Comparison of ENCODE assay signal across 8 cellular contexts in the genomic region with DNA sequence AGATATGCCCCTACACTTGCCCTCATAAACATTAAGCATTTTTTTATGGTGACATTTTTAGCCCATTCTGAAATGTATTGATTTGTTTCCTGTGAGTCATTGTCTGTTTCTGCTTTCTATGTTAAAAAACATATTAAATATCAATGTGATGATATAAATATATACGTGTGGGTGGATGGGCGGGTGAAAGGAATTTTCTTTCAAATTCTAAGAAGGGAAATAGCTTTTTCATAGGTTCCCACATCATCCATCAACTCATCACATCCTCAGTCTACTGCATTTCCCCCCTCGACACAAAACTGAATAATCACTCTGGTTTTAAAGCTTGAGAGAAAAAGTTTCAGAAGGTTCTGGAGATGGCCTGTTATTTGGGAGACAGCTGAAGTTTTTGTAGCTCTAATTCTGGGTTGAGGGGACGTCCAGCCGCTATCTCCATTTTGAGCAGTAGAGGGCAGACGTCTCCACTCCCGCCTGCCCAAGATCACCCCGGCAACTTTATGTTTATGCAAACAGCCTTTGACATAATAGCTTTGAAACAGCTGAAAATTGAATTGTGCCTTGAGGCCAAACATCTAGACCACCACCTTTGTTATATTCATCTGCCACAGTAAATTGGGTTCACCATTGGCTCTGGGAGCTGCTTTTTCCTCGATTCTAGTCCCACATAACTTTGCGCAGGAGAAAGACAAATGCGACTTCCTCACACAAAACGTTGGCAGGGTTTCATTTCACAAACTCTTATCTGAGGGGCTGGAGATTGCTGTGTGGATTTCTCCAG.
DNase-seq lines count a peak whose midpoint lies in the region; ATAC-seq and TF ChIP-seq lines count a peak whose summit lies in the region.

No MANE protein-coding gene starts in this region.

- no peaks in the 10 kb centered on the region for H3K27me3 ChIP-seq in GM23248 (replicated peaks; ENCODE audit: insufficient read depth)
- H3K27me3 ChIP-seq in spleen (replicated peaks in 1 of 7): no peaks in the 10 kb centered on the region

- peak overlapping the region in 1 of 5 donors; percentile 63 for H3K4me3 Mint-ChIP-seq in immature natural killer cell

- peak; percentile 50 for DNase-seq in Caki2 (ENCODE audit: low read depth)
- DNase-seq in GM23248: peak; percentile 89
- DNase-seq in NCI-H1105 treated with DMSO at 0.1 percent for 48 hours (lab: John Stamatoyannopoulos, UW): peak; percentile 33
- peak; percentile 37 for DNase-seq in T1000 (lab: John Stamatoyannopoulos, UW)
- DNase-seq in T47D (ENCODE audit: low read depth in 1 of 2, low spot score in 1 of 2): peak; percentile 50 to 69
- DNase-seq in immature natural killer cell: peak in 2 of 3 donors; percentile 12 to 19
- DNase-seq in spleen: no peak

- H3K9me2 ChIP-seq in GM23248 (ENCODE audit: insufficient read depth): no peaks in the 10 kb centered on the region

- H3K79me2 ChIP-seq in GM23248 (ENCODE audit: insufficient read depth): no peaks in the 10 kb centered on the region

- no peaks in the 10 kb centered on the region for H3K36me3 Mint-ChIP-seq in immature natural killer cell

- no peaks in the 10 kb centered on the region for H4K20me1 ChIP-seq in GM23248 (ENCODE audit: insufficient read depth)

- intact Hi-C loops in spleen (cut with DNase I; ENCODE audit: low total_unique reads): loop anchor here (5.0 to 10.0 kb wide), 2 partner anchors 1032 to 1060 kb away; no protein-coding TSS in a partner anchor

- WGBS in GM23248 (ENCODE audit: low coverage in 1 of 2, low lambda C conversion rate in 2 of 2, missing lambda C conversion rate in 2 of 2), 2 experiments: 13 to 15% methylated on average over 12 of the region's 12 CpGs
- 19 to 23% (median 20%) methylated on average over 12 of the region's 12 CpGs for WGBS in spleen, 5 donors

- 0 out of 2 replicates have a peak, but pooled peaks cover 18% of the 10 kb centered on the region for H3F3A ChIP-seq in GM23248 (ENCODE audit: insufficient read depth)

- no peak for ATAC-seq in GM18873 (IDR thresholded peaks at IDR 0.05; ENCODE audit: low FRiP score, unreplicated experiment)

- H3K4me1 ChIP-seq in GM23248 (ENCODE audit: insufficient read depth) (peaks cover 14% of the 10 kb centered on the region), spleen (peaks cover 0 to 18% (median 4%) of the 10 kb centered on the region in 6 donors)

- H3K4me3 ChIP-seq in GM23248 (peak overlapping the region; percentile 48), spleen (peak overlapping the region in 2 of 8 donors; percentile 13 to 47)

- H3K36me3 ChIP-seq in GM23248 (ENCODE audit: low read depth) (no peaks in the 10 kb centered on the region), spleen (no peaks in the 10 kb centered on the region)

- peak overlapping the region; percentile 81 for H3K9ac ChIP-seq in GM23248

- H2AFZ ChIP-seq in GM23248: peak overlapping the region; percentile 86

- in situ Hi-C loops in Caki2 (cut with HindIII; ENCODE audit: low pct_unique_long_range_greater_than_20kb, low sequenced_read_pairs): no loop called here
- in situ Hi-C loops in GM23248 (cut with MboI): no loop called here
- in situ Hi-C loops in T47D (cut with HindIII; ENCODE audit: low pct_unique_long_range_greater_than_20kb, low sequenced_read_pairs): no loop called here

- TF ChIP-seq POLR2A in spleen (IDR thresholded peaks at IDR 0.05): no peak

- peak; percentile 34 to 83 (median 65) for TF ChIP-seq CTCF in spleen (IDR thresholded peaks at IDR 0.05 in 8 of 11, conservative IDR thresholded peaks at IDR 0.05 in 3 of 11)

- H3K9me3 ChIP-seq in GM23248 (ENCODE audit: low read depth) (no peaks in the 10 kb centered on the region), spleen (no peaks in the 10 kb centered on the region)

- H3K4me2 ChIP-seq in GM23248 (ENCODE audit: unreplicated experiment): peak overlapping the region; percentile 70

- no peaks in the 10 kb centered on the region for H3K9me3 Mint-ChIP-seq in immature natural killer cell

- H3K27ac ChIP-seq in GM23248: peak overlapping the region; percentile 91
- H3K27ac ChIP-seq in spleen: no peak overlapping the region

- H3K27me3 Mint-ChIP-seq in immature natural killer cell (ENCODE audit: low read depth in 3 of 3): peaks cover 0 to 12% (median 3%) of the 10 kb centered on the region in 3 donors

- no peak overlapping the region for H3K27ac Mint-ChIP-seq in immature natural killer cell

- H3K4me1 Mint-ChIP-seq in immature natural killer cell: peaks cover 0 to 5% of the 10 kb centered on the region in 2 donors
